10 cellular contexts compared by ENCODE assay signal in the genomic region with DNA sequence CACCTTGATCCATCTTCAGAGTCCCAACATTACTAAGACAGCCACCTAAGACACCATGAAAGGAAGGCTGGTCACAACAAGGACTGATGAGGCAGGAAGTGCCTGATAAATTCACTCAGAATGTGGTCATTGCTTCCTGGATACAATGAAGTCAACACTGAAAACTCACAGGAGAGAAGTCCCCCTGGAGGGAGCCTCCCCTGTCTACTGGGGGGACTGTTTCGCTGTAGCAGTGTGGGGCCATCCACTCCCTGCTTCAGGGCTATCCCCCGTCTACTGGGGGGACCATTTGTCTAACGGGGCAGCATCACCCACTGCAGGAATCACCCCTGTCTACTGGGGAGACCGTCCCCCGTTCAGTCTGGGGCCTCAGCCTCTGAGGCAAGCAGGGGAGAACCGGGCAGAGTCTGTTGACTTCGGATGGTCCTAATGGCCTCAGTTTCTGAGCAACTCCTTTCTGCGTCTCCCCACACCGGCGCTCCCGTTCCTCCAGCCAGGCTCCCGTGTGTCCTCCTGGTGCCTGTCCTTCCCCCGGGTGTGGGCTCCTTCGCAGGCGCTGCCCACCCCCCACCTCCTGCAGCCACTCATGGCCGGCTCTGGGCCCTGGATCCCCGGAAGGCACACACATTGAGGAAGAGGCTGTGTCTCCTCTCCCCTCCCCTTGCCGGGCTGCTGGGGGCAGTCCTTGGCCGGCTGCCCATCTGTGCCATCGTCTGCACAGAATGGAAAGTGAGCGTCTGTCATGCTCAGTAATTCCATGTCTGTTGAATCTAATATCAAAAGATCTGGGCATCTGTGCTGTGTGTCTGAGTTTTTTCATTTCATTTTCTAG. TPM values are rescaled to one million over a fixed set of nuclear protein-coding genes. Genes with fewer than 3 reads are reported as not detected.
A peak's percentile ranks its signal among the peaks of the same experiment; 100 is the strongest.
DNase-seq lines count a peak whose midpoint lies in the region; ATAC-seq and TF ChIP-seq lines count a peak whose summit lies in the region.
"Had no signal": no experiment of that assay in that cellular context is flagged by ENCODE, and none has a peak within 500 bp of the region (broad histone marks: within the 10 kb centered on the region; RNA-seq: fewer than 3 reads in every experiment).

No MANE protein-coding gene starts in this region.

- H3K36me3 Mint-ChIP-seq in activated CD8-positive, alpha-beta memory T cell treated with anti-CD3 and anti-CD28 coated beads, Interleukin-2, amount 10 ng/mL, durations not matched to agents 7 days and 5 days = no peaks in the 10 kb centered on the region

- TF ChIP-seq CTCF in choroid plexus epithelial cell (conservative IDR thresholded peaks at IDR 0.05; ENCODE audit: low read depth, low read length) (no peak), spleen (IDR thresholded peaks at IDR 0.05 in 8 of 11, conservative IDR thresholded peaks at IDR 0.05 in 3 of 11) (no peak)

- peaks cover 24% of the 10 kb centered on the region for H3K4me1 Mint-ChIP-seq in activated CD8-positive, alpha-beta memory T cell treated with anti-CD3 and anti-CD28 coated beads, Interleukin-2, amount 10 ng/mL, durations not matched to agents 7 days and 5 days

- H3K27me3 ChIP-seq in spleen (replicated peaks in 1 of 7) = peaks cover 0 to 50% (median 17%) of the 10 kb centered on the region in 7 donors

- no peak overlapping the region for H3K4me3 ChIP-seq in choroid plexus epithelial cell (ENCODE audit: low read depth, low read length)
- no peak overlapping the region for H3K4me3 ChIP-seq in spleen
- H3K4me3 ChIP-seq: smooth muscle cell had no signal

- H3K27me3 Mint-ChIP-seq in activated CD8-positive, alpha-beta memory T cell treated with anti-CD3 and anti-CD28 coated beads, Interleukin-2, amount 10 ng/mL, durations not matched to agents 7 days and 5 days = peaks cover 13% of the 10 kb centered on the region

- peak; percentile 53 for DNase-seq in activated CD8-positive, alpha-beta memory T cell treated with anti-CD3 and anti-CD28 coated beads, Interleukin-2, amount 10 ng/mL, durations not matched to agents 7 days and 5 days
- no peak for DNase-seq in activated CD8-positive, alpha-beta memory T cell treated with anti-CD3 and anti-CD28 coated beads, Interleukin-2, amount 50 U/mL, for 48 hours
- DNase-seq in NCI-H2171 treated with DMSO at 0.1 percent for 48 hours (lab: John Stamatoyannopoulos, UW) (peak; percentile 88), choroid plexus epithelial cell (ENCODE audit: low read depth) (peak; percentile 47), spleen (peak; percentile 75), NOMO-1 (lab: John Stamatoyannopoulos, UW; ENCODE audit: unreplicated experiment in 2 of 2) (no peak)
- DNase-seq in activated CD8-positive, alpha-beta memory T cell treated with anti-CD3 and anti-CD28 coated beads for 24 hours = no peak

- no peak overlapping the region for H3K27ac ChIP-seq in spleen
- H3K27ac ChIP-seq: dorsolateral prefrontal cortex had no signal

- intact Hi-C loops in spleen (cut with DNase I; ENCODE audit: low total_unique reads) = loop anchor here (10.0 kb wide), 1 partner anchor 302 kb away; no protein-coding TSS in a partner anchor

- TF ChIP-seq POLR2A in spleen (IDR thresholded peaks at IDR 0.05) = no peak

- CTCF ChIA-PET in activated CD8-positive, alpha-beta memory T cell treated with anti-CD3 and anti-CD28 coated beads, Interleukin-2, amount 10 ng/mL, durations not matched to agents 7 days and 5 days (lab: Charles Lee) = interaction anchor here (1.0 to 1.5 kb wide), 2 partner anchors 10 to 62 kb away, joined by 3 read pairs; no protein-coding TSS in a partner anchor

- no peaks in the 10 kb centered on the region for H3K9me3 Mint-ChIP-seq in activated CD8-positive, alpha-beta memory T cell treated with anti-CD3 and anti-CD28 coated beads, Interleukin-2, amount 10 ng/mL, durations not matched to agents 7 days and 5 days (ENCODE audit: low read depth)

- H3K4me1 ChIP-seq in spleen = peaks cover 7 to 77% (median 39%) of the 10 kb centered on the region in 6 donors

- peak; percentile 75 for ATAC-seq in activated CD8-positive, alpha-beta memory T cell treated with anti-CD3 and anti-CD28 coated beads, Interleukin-2, amount 10 ng/mL, durations not matched to agents 7 days and 5 days
- ATAC-seq in GM19324 (IDR thresholded peaks at IDR 0.05; ENCODE audit: low FRiP score, unreplicated experiment) = no peak

- no peaks in the 10 kb centered on the region for H3K9me3 ChIP-seq in spleen

- H3K4me3 Mint-ChIP-seq in activated CD8-positive, alpha-beta memory T cell treated with anti-CD3 and anti-CD28 coated beads, Interleukin-2, amount 10 ng/mL, durations not matched to agents 7 days and 5 days = no peak overlapping the region

- H3K27ac Mint-ChIP-seq in activated CD8-positive, alpha-beta memory T cell treated with anti-CD3 and anti-CD28 coated beads, Interleukin-2, amount 10 ng/mL, durations not matched to agents 7 days and 5 days = peak overlapping the region; percentile 71

- 42 to 55% (median 46%) methylated on average over 20 to 21 of the region's 21 CpGs for WGBS in spleen, 5 donors

- peaks cover 0 to 2% (median 0%) of the 10 kb centered on the region in 6 donors for H3K36me3 ChIP-seq in spleen

RNA-seq across cellular contexts. Expression of gene DNAJB6, which starts 59.9 kb away (rescaled TPM):
- total RNA-seq in activated CD8-positive, alpha-beta memory T cell treated with anti-CD3 and anti-CD28 coated beads, Interleukin-2, amount 10 ng/mL, durations not matched to agents 7 days and 5 days = 10 to 100 TPM; 82.0 to 85.6 TPM
- 100 to 1,000 TPM in 2 of 7 donors, 10 to 100 TPM in 5; 84.8 to 115 (median 95.9) TPM for total RNA-seq in spleen
- polyA plus RNA-seq in spleen = 10 to 100 TPM; 37.7 to 70.8 (median 49.5) TPM

Comparison
In these comparisons a context has a peak if more than half of its experiments do, and no peak if none do; other contexts are left out.
1. DNase-seq: peak in activated CD8-positive, alpha-beta memory T cell treated with anti-CD3 and anti-CD28 coated beads, Interleukin-2, amount 10 ng/mL, durations not matched to agents 7 days and 5 days (single experiment), NCI-H2171 treated with DMSO at 0.1 percent for 48 hours (single experiment), choroid plexus epithelial cell (single experiment) and spleen (single experiment); none in activated CD8-positive, alpha-beta memory T cell treated with anti-CD3 and anti-CD28 coated beads, Interleukin-2, amount 50 U/mL, for 48 hours (single experiment), NOMO-1 (0 of 2) and activated CD8-positive, alpha-beta memory T cell treated with anti-CD3 and anti-CD28 coated beads for 24 hours (single experiment).